ENCODE assay signal across 13 cellular contexts in the genomic region with DNA sequence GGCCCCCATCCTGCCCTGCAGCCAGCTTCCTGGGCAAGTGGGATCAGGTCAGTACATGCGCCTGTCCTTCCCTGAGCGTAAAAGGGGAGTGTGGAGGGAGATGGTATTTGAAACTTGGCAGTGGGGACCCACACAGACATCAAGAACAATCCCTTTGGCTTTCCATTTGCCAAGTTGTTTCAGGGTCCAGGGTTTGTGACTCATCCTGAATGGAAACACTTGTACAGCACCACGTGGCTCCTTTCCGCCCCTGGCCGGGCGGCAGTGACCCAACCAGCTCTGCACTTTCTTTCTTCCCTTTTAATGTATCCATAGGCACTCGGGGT.
DNase-seq lines count a peak whose midpoint lies in the region; ATAC-seq and TF ChIP-seq lines count a peak whose summit lies in the region.
"Had no signal": no experiment of that assay in that cellular context is flagged by ENCODE, and none has a peak within 500 bp of the region (broad histone marks: within the 10 kb centered on the region; RNA-seq: fewer than 3 reads in every experiment).

No MANE protein-coding gene starts in this region.

- in situ Hi-C loops in astrocyte of the spinal cord (cut with HindIII; ENCODE audit: low sequenced_read_pairs): no loop called here

- no peak overlapping the region for H3K27ac ChIP-seq in foreskin keratinocyte
- H3K27ac ChIP-seq in CD4-positive, alpha-beta T cell (ENCODE audit: low read depth, low read length): no peak overlapping the region

- CTCF ChIA-PET in CD4-positive, alpha-beta T cell (lab: Charles Lee): no interaction called here

- POLR2A ChIA-PET in CD4-positive, alpha-beta T cell (lab: Charles Lee): no interaction called here

- no peaks in the 10 kb centered on the region for H3K9me3 ChIP-seq in CD4-positive, alpha-beta T cell (ENCODE audit: control insufficient read depth, low read length)

- ATAC-seq in foreskin keratinocyte: peak; percentile 28
- ATAC-seq in activated T-cell treated with anti-CD3 and anti-CD28 coated beads, Interleukin-2, amount 50 U/mL, for 72 hours (replicated peaks in 1 of 2): no peak
- no peak for ATAC-seq in CD4-positive, alpha-beta T cell (ENCODE audit: poor library complexity)
- no peak for ATAC-seq in HG03196 (IDR thresholded peaks at IDR 0.05; ENCODE audit: unreplicated experiment)

- no peaks in the 10 kb centered on the region for H3K4me1 ChIP-seq in foreskin keratinocyte

- H3K27me3 Mint-ChIP-seq in osteocyte (ENCODE audit: unreplicated experiment): no peaks in the 10 kb centered on the region
- H3K27me3 Mint-ChIP-seq in activated T-cell treated with anti-CD3 and anti-CD28 coated beads, Interleukin-2, amount 50 U/mL, for 72 hours (ENCODE audit: low read depth): no peaks in the 10 kb centered on the region
- peaks cover 5% of the 10 kb centered on the region for H3K27me3 Mint-ChIP-seq in CD4-positive, alpha-beta T cell

- no peaks in the 10 kb centered on the region for H3K27me3 ChIP-seq in foreskin keratinocyte
- peaks cover 4% of the 10 kb centered on the region for H3K27me3 ChIP-seq in CD4-positive, alpha-beta T cell (ENCODE audit: control insufficient read depth, insufficient read depth, low read length)
- H3K27me3 ChIP-seq: tibial nerve had no signal

- H3K4me1 Mint-ChIP-seq in osteocyte (ENCODE audit: unreplicated experiment): peaks cover 67% of the 10 kb centered on the region
- H3K4me1 Mint-ChIP-seq in activated T-cell treated with anti-CD3 and anti-CD28 coated beads, Interleukin-2, amount 50 U/mL, for 72 hours (ENCODE audit: low read depth): no peaks in the 10 kb centered on the region
- no peaks in the 10 kb centered on the region for H3K4me1 Mint-ChIP-seq in CD4-positive, alpha-beta T cell (ENCODE audit: low read depth)

- DNase-seq in Daoy (ENCODE audit: low read depth): peak; percentile 63
- DNase-seq in astrocyte of the spinal cord (ENCODE audit: low read depth, low spot score): peak; percentile 72
- DNase-seq in foreskin keratinocyte: peak in 1 of 2 donors; percentile 66
- DNase-seq in osteocyte (ENCODE audit: extremely low spot score, unreplicated experiment): no peak
- no peak for DNase-seq in activated T-cell treated with anti-CD3 and anti-CD28 coated beads, Interleukin-2, amount 50 U/mL, for 72 hours
- DNase-seq in CD4-positive, alpha-beta T cell: no peak
- DNase-seq in NCI-H1048 (lab: John Stamatoyannopoulos, UW): no peak
- DNase-seq: activated CD4-positive, CD25-positive, alpha-beta regulatory T cell treated with anti-CD3 and anti-CD28 coated beads, Interleukin-2, amount 50 U/mL, for 72 hours; hippocampal formation; NCI-H446 treated with DMSO at 0.1 percent for 48 hours had no signal

- no peak for TF ChIP-seq CTCF in astrocyte of the spinal cord (IDR thresholded peaks at IDR 0.05; ENCODE audit: low read depth, low read length)
- no peak for TF ChIP-seq CTCF in foreskin keratinocyte (conservative IDR thresholded peaks at IDR 0.05)
- no peak for TF ChIP-seq CTCF in osteocyte (IDR thresholded peaks at IDR 0.05)
- no peak for TF ChIP-seq CTCF in CD4-positive, alpha-beta T cell (IDR thresholded peaks at IDR 0.05)

- no peak overlapping the region for H3K4me3 ChIP-seq in astrocyte of the spinal cord (ENCODE audit: low read depth, low read length)
- H3K4me3 ChIP-seq: smooth muscle cell, tibial nerve had no signal

- no peak overlapping the region for H3K4me3 Mint-ChIP-seq in osteocyte (ENCODE audit: unreplicated experiment)
- H3K4me3 Mint-ChIP-seq in activated T-cell treated with anti-CD3 and anti-CD28 coated beads, Interleukin-2, amount 50 U/mL, for 72 hours: no peak overlapping the region
- H3K4me3 Mint-ChIP-seq in CD4-positive, alpha-beta T cell: no peak overlapping the region

- H3K27ac Mint-ChIP-seq in osteocyte (ENCODE audit: unreplicated experiment): peak overlapping the region; percentile 62
- H3K27ac Mint-ChIP-seq in activated T-cell treated with anti-CD3 and anti-CD28 coated beads, Interleukin-2, amount 50 U/mL, for 72 hours: no peak overlapping the region
- H3K27ac Mint-ChIP-seq in CD4-positive, alpha-beta T cell: no peak overlapping the region

- H3K9me3 Mint-ChIP-seq in osteocyte (ENCODE audit: unreplicated experiment): peaks cover 5% of the 10 kb centered on the region
- peaks cover 2 to 4% of the 10 kb centered on the region in 2 donors for H3K9me3 Mint-ChIP-seq in activated T-cell treated with anti-CD3 and anti-CD28 coated beads, Interleukin-2, amount 50 U/mL, for 72 hours
- H3K9me3 Mint-ChIP-seq in CD4-positive, alpha-beta T cell: peaks cover 2% of the 10 kb centered on the region

- intact Hi-C loops in CD4-positive, alpha-beta T cell (cut with DNase I, micrococcal nuclease): no loop called here

- no peaks in the 10 kb centered on the region for H3K36me3 Mint-ChIP-seq in osteocyte (ENCODE audit: unreplicated experiment)
- H3K36me3 Mint-ChIP-seq in activated T-cell treated with anti-CD3 and anti-CD28 coated beads, Interleukin-2, amount 50 U/mL, for 72 hours (ENCODE audit: insufficient read depth in 2 of 2): peaks cover 0 to 2% of the 10 kb centered on the region in 2 donors
- H3K36me3 Mint-ChIP-seq in CD4-positive, alpha-beta T cell (ENCODE audit: low read depth): no peaks in the 10 kb centered on the region

Comparison
In these comparisons a context has a peak if more than half of its experiments do, and no peak if none do; other contexts are left out.
1. DNase-seq: peak in Daoy (single experiment) and astrocyte of the spinal cord (single experiment); none in osteocyte (single experiment), activated T-cell treated with anti-CD3 and anti-CD28 coated beads, Interleukin-2, amount 50 U/mL, for 72 hours (0 of 2), CD4-positive, alpha-beta T cell (0 of 10) and NCI-H1048 (single experiment).